10 cellular contexts compared by ENCODE assay signal in genomic region chr19:18488403-18488723, GRCh38. TPM values are rescaled to one million over a fixed set of nuclear protein-coding genes. Genes with fewer than 3 reads are reported as not detected.
DNase-seq lines count a peak whose midpoint lies in the region; ATAC-seq and TF ChIP-seq lines count a peak whose summit lies in the region.
"Had no signal": no experiment of that assay in that cellular context is flagged by ENCODE, and none has a peak within 500 bp of the region (broad histone marks: within the 10 kb centered on the region; RNA-seq: fewer than 3 reads in every experiment).

No MANE protein-coding gene starts in this region.

- H3K36me3 ChIP-seq in trophoblast cell (ENCODE audit: control insufficient read depth in 1 of 2, insufficient read depth in 2 of 2, low read length in 2 of 2) (peaks cover 0 to 3% of the 10 kb centered on the region in 2 experiments), suprapubic skin (no peaks in the 10 kb centered on the region)

- no peak overlapping the region for H3K14ac ChIP-seq in trophoblast cell (ENCODE audit: low read length)

- no peak overlapping the region for H2BK5ac ChIP-seq in trophoblast cell (ENCODE audit: low read depth, low read length, poor library complexity)

- peaks cover 1% of the 10 kb centered on the region for H3K9me3 ChIP-seq in trophoblast cell (ENCODE audit: insufficient read depth, low read depth, low read length)
- no peaks in the 10 kb centered on the region for H3K9me3 ChIP-seq in suprapubic skin

- no peak overlapping the region for H4K91ac ChIP-seq in trophoblast cell (ENCODE audit: low read depth, low read length)

- no peak overlapping the region for H2BK120ac ChIP-seq in trophoblast cell (ENCODE audit: insufficient read depth, low read length, poor library complexity)

- no peaks in the 10 kb centered on the region for H3K79me1 ChIP-seq in trophoblast cell (ENCODE audit: low read length)

- H3K27me3 ChIP-seq in trophoblast cell (ENCODE audit: insufficient read depth, low read length): no peaks in the 10 kb centered on the region
- no peaks in the 10 kb centered on the region for H3K27me3 ChIP-seq in suprapubic skin

- no peak overlapping the region for H2AK5ac ChIP-seq in trophoblast cell (ENCODE audit: low read length)

- H3K23ac ChIP-seq in trophoblast cell (ENCODE audit: low read length): no peak overlapping the region

- no peak overlapping the region for H3K9ac ChIP-seq in trophoblast cell (ENCODE audit: low read length)

- peak overlapping the region; percentile 9 for H3K4ac ChIP-seq in trophoblast cell (ENCODE audit: low read depth, low read length)

- H3K27ac ChIP-seq in trophoblast cell (ENCODE audit: low read depth, low read length) (no peak overlapping the region), suprapubic skin (no peak overlapping the region)

- H3K79me2 ChIP-seq in trophoblast cell (ENCODE audit: control insufficient read depth, insufficient read depth, low read length, poor library complexity): peaks cover 4% of the 10 kb centered on the region

- TF ChIP-seq CTCF in suprapubic skin (IDR thresholded peaks at IDR 0.05): peak in 1 of 2 donors; percentile 61

- TF ChIP-seq POLR2A in suprapubic skin (IDR thresholded peaks at IDR 0.05): no peak

- peaks cover 15 to 16% of the 10 kb centered on the region in 2 experiments for H3K4me1 ChIP-seq in trophoblast cell (ENCODE audit: control insufficient read depth in 1 of 2, insufficient read depth in 2 of 2, low read length in 2 of 2)
- peaks cover 57% of the 10 kb centered on the region for H3K4me1 ChIP-seq in suprapubic skin

- no peak for TF ChIP-seq EP300 in suprapubic skin (IDR thresholded peaks at IDR 0.05)

- H2BK12ac ChIP-seq in trophoblast cell (ENCODE audit: low read length): no peak overlapping the region

- no peak overlapping the region for H3K4me3 ChIP-seq in trophoblast cell (ENCODE audit: low read depth, low read length)
- no peak overlapping the region for H3K4me3 ChIP-seq in suprapubic skin

- peak; percentile 55 for DNase-seq in Daoy (ENCODE audit: low read depth)
- DNase-seq in fibroblast of peridontal ligament (ENCODE audit: extremely low read depth): peak; percentile 31
- DNase-seq in trophoblast cell: no peak
- no peak for DNase-seq in NCI-H69 (lab: John Stamatoyannopoulos, UW)
- DNase-seq in suprapubic skin (ENCODE audit: low spot score in 2 of 2): no peak
- DNase-seq: activated CD4-positive, alpha-beta T cell treated with anti-CD3 and anti-CD28 coated beads, Interleukin-2, amount 50 U/mL, for 1 hour; occipital lobe had no signal

- no peak overlapping the region for H2AFZ ChIP-seq in trophoblast cell (ENCODE audit: insufficient read depth, low read length, poor library complexity)

- no peak overlapping the region for H4K12ac ChIP-seq in trophoblast cell (ENCODE audit: low read depth, low read length)

- no peak overlapping the region for H3K18ac ChIP-seq in trophoblast cell (ENCODE audit: low read length)

- no peak overlapping the region for H3K4me2 ChIP-seq in trophoblast cell (ENCODE audit: low read length)

- no peak overlapping the region for H4K8ac ChIP-seq in trophoblast cell (ENCODE audit: low read depth, low read length)

- WGBS in trophoblast cell (ENCODE audit: extremely low coverage, insufficient coverage, insufficient read length): no CpG with 5 or more reads among the region's 6 CpGs
- WGBS in suprapubic skin: no CpG with 5 or more reads among the region's 6 CpGs

- ATAC-seq in SK-N-SH treated with all-trans-retinoic acid at 6 μM for 48 hours (peak; percentile 78), HG02763 (IDR thresholded peaks at IDR 0.05; ENCODE audit: unreplicated experiment) (no peak), GM21526 (IDR thresholded peaks at IDR 0.05; ENCODE audit: low FRiP score, unreplicated experiment) (no peak)

TF ChIP-seq in SK-N-SH treated with all-trans-retinoic acid at 6 μM for 48 hours, 23 proteins besides CTCF, POLR2A, EP300 and RAD21:
- no peak for TF ChIP-seq CREB5 (CRISPR knock-in tag; IDR thresholded peaks at IDR 0.05; ENCODE audit: low read depth)

RNA-seq across cellular contexts. Expression of gene ELL, which starts 33.5 kb away (rescaled TPM):
- 12.8 and 14.2 TPM in 2 replicates for total RNA-seq in Daoy (2014; rRNA removed; shearing (Covaris generic))
- polyA plus RNA-seq in trophoblast cell (2013): 26.7 and 26.8 TPM in 2 replicates
- total RNA-seq in suprapubic skin: 10 to 100 TPM; 27.0 to 59.5 (median 36.9) TPM

RNA-seq across cellular contexts. Expression of gene ISYNA1, which starts 50.4 kb away (rescaled TPM):
- total RNA-seq in Daoy (2014; rRNA removed; shearing (Covaris generic)): 7.0 and 7.4 TPM in 2 replicates
- polyA plus RNA-seq in trophoblast cell (2013): 476 and 488 TPM in 2 replicates
- 10 to 100 TPM in 3 of 4 donors, 1 to 10 TPM in 1; 7.9 to 27.6 (median 21.0) TPM for total RNA-seq in suprapubic skin

RNA-seq across cellular contexts. Expression of gene FKBP8, which starts 55.0 kb away (rescaled TPM):
- total RNA-seq in Daoy (2014; rRNA removed; shearing (Covaris generic)): 169 and 180 TPM in 2 replicates
- 152 and 154 TPM in 2 replicates for polyA plus RNA-seq in trophoblast cell (2013)
- 100 to 1,000 TPM; 194 to 217 (median 203) TPM for total RNA-seq in suprapubic skin

Comparison
In these comparisons a context has a peak if more than half of its experiments do, and no peak if none do; other contexts are left out.
1. DNase-seq: peak in Daoy (single experiment) and fibroblast of peridontal ligament (single experiment); none in trophoblast cell (0 of 2), NCI-H69 (single experiment) and suprapubic skin (0 of 2).